ENCODE assay signal across 1 cellular context in the genomic region with DNA sequence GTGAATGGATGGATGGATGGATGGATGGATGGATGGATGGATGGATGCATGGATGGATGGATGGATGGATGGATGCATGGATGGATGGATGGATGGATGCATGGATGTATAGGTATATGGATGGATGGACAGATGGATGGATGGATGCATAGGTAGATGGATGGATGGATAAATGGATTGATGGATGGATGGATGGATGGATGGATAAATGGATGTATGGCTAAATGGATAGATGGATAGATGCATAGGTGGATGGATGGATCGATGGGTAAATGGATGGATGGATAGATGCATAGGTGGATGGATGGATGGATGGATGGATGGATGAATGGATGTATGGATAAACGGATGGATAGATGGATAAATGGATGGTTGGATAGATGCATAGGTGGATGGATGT. TPM values are rescaled to one million over a fixed set of nuclear protein-coding genes. Genes with fewer than 3 reads are reported as not detected.
"Had no signal": no experiment of that assay in that cellular context is flagged by ENCODE, and none has a peak within 500 bp of the region (broad histone marks: within the 10 kb centered on the region; RNA-seq: fewer than 3 reads in every experiment).

No MANE protein-coding gene starts in this region.

RNA-seq across cellular contexts. Expression of gene KCNJ15, which starts 9.7 kb away (rescaled TPM):
- total RNA-seq: endodermal cell had no signal
